Comparison of ENCODE assay signal across 11 cellular contexts in genomic region chr11:86670179-86670578, GRCh38. TPM values are rescaled to one million over a fixed set of nuclear protein-coding genes. Genes with fewer than 3 reads are reported as not detected.
A peak's percentile ranks its signal among the peaks of the same experiment; 100 is the strongest.
DNase-seq lines count a peak whose midpoint lies in the region; TF ChIP-seq lines count a peak whose summit lies in the region.
"Had no signal": no experiment of that assay in that cellular context is flagged by ENCODE, and none has a peak within 500 bp of the region (broad histone marks: within the 10 kb centered on the region; RNA-seq: fewer than 3 reads in every experiment).

No MANE protein-coding gene starts in this region.

- peak overlapping the region; percentile 88 for H3K9ac ChIP-seq in mesenchymal stem cell (ENCODE audit: low read length)

- TF ChIP-seq CTCF in AG10803 (conservative IDR thresholded peaks at IDR 0.05; ENCODE audit: low read length) = no peak
- no peak for TF ChIP-seq CTCF in ascending aorta (IDR thresholded peaks at IDR 0.05)

- no peak overlapping the region for H4K91ac ChIP-seq in mesenchymal stem cell (ENCODE audit: low read length)

- peak overlapping the region in 1 of 2 experiments; percentile 72 for H3K18ac ChIP-seq in mesenchymal stem cell (ENCODE audit: low read depth in 1 of 2, low read length in 2 of 2)

- no peak overlapping the region for H3K4ac ChIP-seq in mesenchymal stem cell (ENCODE audit: low read depth in 1 of 2, low read length in 2 of 2)

- intact Hi-C loops in ascending aorta (cut with DNase I) = loop anchor here (2.0 to 5.0 kb wide), 3 partner anchors 27 to 213 kb away; no protein-coding TSS in a partner anchor

- no peak overlapping the region for H3K14ac ChIP-seq in mesenchymal stem cell (ENCODE audit: low read length in 2 of 2)

- H3K9me3 ChIP-seq in ascending aorta (no peaks in the 10 kb centered on the region), mesenchymal stem cell (ENCODE audit: control insufficient read depth, low read length) (no peaks in the 10 kb centered on the region)
- H3K9me3 ChIP-seq: MG63 had no signal

- no peak overlapping the region for H2BK5ac ChIP-seq in mesenchymal stem cell (ENCODE audit: low read depth, low read length, poor library complexity, severe bottlenecking)

- peaks cover 0 to 19% of the 10 kb centered on the region in 2 donors for H3K4me1 ChIP-seq in ascending aorta
- H3K4me1 ChIP-seq in mesenchymal stem cell (ENCODE audit: control insufficient read depth, insufficient read depth, low read depth, low read length) = peaks cover 10% of the 10 kb centered on the region

- H3K4me2 ChIP-seq in mesenchymal stem cell (ENCODE audit: low read length, poor library complexity, severe bottlenecking) = peak overlapping the region; percentile 31

- H2BK15ac ChIP-seq in mesenchymal stem cell (ENCODE audit: low read depth, poor library complexity, severe bottlenecking) = no peak overlapping the region

- H2BK12ac ChIP-seq in mesenchymal stem cell (ENCODE audit: low read length in 2 of 2) = peak overlapping the region in 1 of 2 experiments; percentile 76

- H3K36me3 ChIP-seq in ascending aorta (no peaks in the 10 kb centered on the region), mesenchymal stem cell (ENCODE audit: control insufficient read depth in 1 of 2, insufficient read depth in 2 of 2, low read depth in 1 of 2, low read length in 2 of 2) (peaks cover 2 to 9% of the 10 kb centered on the region in 2 experiments)
- H3K36me3 ChIP-seq: MG63 had no signal

- WGBS in mesenchymal stem cell = 36% methylated on average over 3 of the region's 5 CpGs

- no peak overlapping the region for H2AFZ ChIP-seq in mesenchymal stem cell (ENCODE audit: low read depth, low read length)

- peak; percentile 66 for DNase-seq in AG10803 (ENCODE audit: low read depth)
- peak; percentile 84 for DNase-seq in MV-4-11 (lab: John Stamatoyannopoulos, UW)
- DNase-seq in ascending aorta (ENCODE audit: low spot score in 2 of 2) = no peak
- peak; percentile 81 for DNase-seq in mesenchymal stem cell
- no peak for DNase-seq in ureter (ENCODE audit: low spot score)
- DNase-seq in kidney tubule cell (ENCODE audit: low spot score) = no peak
- DNase-seq in AG08395 (ENCODE audit: low spot score) = no peak
- no peak for DNase-seq in NCI-H187 treated with DMSO at 0.1 percent for 48 hours (lab: John Stamatoyannopoulos, UW)
- DNase-seq: activated CD4-positive, alpha-beta T cell treated with anti-CD3 and anti-CD28 coated beads, Interleukin-2, amount 50 U/mL, for 1 hour; CD8-positive, alpha-beta T cell; MG63 had no signal

- no peak overlapping the region for H2BK120ac ChIP-seq in mesenchymal stem cell (ENCODE audit: low read depth, low read length)

- H3K4me3 ChIP-seq in AG10803 (ENCODE audit: low read length) (no peak overlapping the region), ascending aorta (no peak overlapping the region), mesenchymal stem cell (ENCODE audit: insufficient read depth in 1 of 2, low read depth in 1 of 2, low read length in 2 of 2) (peak overlapping the region in 1 of 2 experiments; percentile 91)
- H3K4me3 ChIP-seq: MG63 had no signal

- peak overlapping the region; percentile 27 for H2AK5ac ChIP-seq in mesenchymal stem cell (ENCODE audit: low read length, severe bottlenecking)

- H4K8ac ChIP-seq in mesenchymal stem cell (ENCODE audit: low read length) = no peak overlapping the region

- H3K23ac ChIP-seq in mesenchymal stem cell (ENCODE audit: low read length in 2 of 2) = no peak overlapping the region

- H3K27me3 ChIP-seq in ascending aorta = no peaks in the 10 kb centered on the region
- no peaks in the 10 kb centered on the region for H3K27me3 ChIP-seq in mesenchymal stem cell (ENCODE audit: control insufficient read depth in 1 of 2, insufficient read depth in 1 of 2, low read length in 2 of 2)
- H3K27me3 ChIP-seq: MG63 had no signal

- H3K27ac ChIP-seq in ascending aorta (peak overlapping the region; percentile 32 to 94), mesenchymal stem cell (ENCODE audit: low read length, poor library complexity, severe bottlenecking) (no peak overlapping the region)

- peaks cover 20% of the 10 kb centered on the region for H3K79me1 ChIP-seq in mesenchymal stem cell (replicated peaks; ENCODE audit: low read length, poor library complexity, severe bottlenecking)

RNA-seq across cellular contexts. Expression of gene ME3, which starts 2.2 kb away (rescaled TPM):
- total RNA-seq in ascending aorta (34.2 TPM), ureter (40.2 TPM)
- 12.5 TPM for polyA plus RNA-seq in mesenchymal stem cell (2013, experiment 1 of 2)
- 11.9 TPM for polyA plus RNA-seq in mesenchymal stem cell (2013, experiment 2 of 2)

Comparison
In these comparisons a context has a peak if more than half of its experiments do, and no peak if none do; other contexts are left out.
1. DNase-seq: peak in AG10803 (single experiment), MV-4-11 (single experiment) and mesenchymal stem cell (single experiment); none in ascending aorta (0 of 2), ureter (single experiment), kidney tubule cell (single experiment), AG08395 (single experiment) and NCI-H187 treated with DMSO at 0.1 percent for 48 hours (single experiment).